21 cellular contexts compared by ENCODE assay signal in the genomic region with DNA sequence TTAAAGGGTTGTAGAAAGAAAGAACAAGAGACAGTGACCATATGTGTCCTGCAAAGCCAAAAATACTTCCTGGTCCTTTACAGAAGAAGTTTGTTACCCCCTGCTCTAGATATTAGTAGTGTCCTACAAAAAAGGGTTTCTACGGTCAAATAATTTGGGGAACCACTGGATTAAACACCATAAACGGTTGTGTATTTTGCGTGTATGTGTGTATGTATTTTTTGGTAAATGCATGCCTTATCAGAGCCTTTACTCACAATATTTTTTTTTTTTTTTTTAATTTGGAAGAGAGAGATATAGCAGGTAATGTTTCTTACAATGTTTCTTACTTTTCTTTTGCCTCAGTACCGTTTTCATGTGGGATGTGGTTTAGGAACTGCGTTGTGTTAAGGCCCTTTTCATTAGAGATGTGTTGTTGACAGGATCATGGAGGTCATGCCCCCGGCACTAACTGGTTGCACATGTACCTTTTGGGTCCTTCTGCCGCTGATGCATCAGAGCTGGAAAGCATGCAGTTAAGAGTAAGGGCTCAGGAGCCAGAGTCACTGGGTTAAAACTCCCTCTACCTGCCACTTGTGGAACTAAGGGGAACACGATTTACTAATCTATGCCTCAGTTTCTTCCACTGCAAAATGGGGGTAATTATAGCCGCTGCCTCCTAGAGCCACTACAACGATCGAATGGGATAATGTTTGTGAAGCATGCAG.
DNase-seq lines count a peak whose midpoint lies in the region; ATAC-seq and TF ChIP-seq lines count a peak whose summit lies in the region.
"Had no signal": no experiment of that assay in that cellular context is flagged by ENCODE, and none has a peak within 500 bp of the region (broad histone marks: within the 10 kb centered on the region; RNA-seq: fewer than 3 reads in every experiment).

No MANE protein-coding gene starts in this region.

- no peaks in the 10 kb centered on the region for H3K9me2 ChIP-seq in Karpas-422 (replicated peaks; ENCODE audit: insufficient read depth, low read length)

- H3K27ac ChIP-seq in Karpas-422 (ENCODE audit: low read length) (no peak overlapping the region), mesenchymal stem cell (ENCODE audit: low read length, poor library complexity, severe bottlenecking) (no peak overlapping the region), lower lobe of right lung (no peak overlapping the region)
- H3K27ac ChIP-seq: cardiac muscle cell had no signal

- H3K4me2 ChIP-seq in Karpas-422 (ENCODE audit: low read depth, low read length, poor library complexity, severe bottlenecking) (no peak overlapping the region), mesenchymal stem cell (ENCODE audit: low read length, poor library complexity, severe bottlenecking) (no peak overlapping the region)

- H3K79me2 ChIP-seq in Karpas-422 (ENCODE audit: low read length) = no peaks in the 10 kb centered on the region

- no peak overlapping the region for H3K18ac ChIP-seq in mesenchymal stem cell (ENCODE audit: low read depth in 1 of 2, low read length in 2 of 2)

- no peak for ATAC-seq in lower lobe of right lung
- no peak for ATAC-seq in GM21717 (IDR thresholded peaks at IDR 0.05; ENCODE audit: unreplicated experiment)
- ATAC-seq: activated CD4-positive, alpha-beta T cell treated with anti-CD3 and anti-CD28 coated beads for 36 hours; Right ventricle myocardium inferior had no signal

- H2BK5ac ChIP-seq in mesenchymal stem cell (ENCODE audit: low read depth, low read length, poor library complexity, severe bottlenecking) = no peak overlapping the region

- peaks cover 2% of the 10 kb centered on the region for H3K27me3 ChIP-seq in GM06990 (replicated peaks; ENCODE audit: control insufficient read depth, insufficient read depth, low read length)
- H3K27me3 ChIP-seq in Karpas-422 (ENCODE audit: low read length) = no peaks in the 10 kb centered on the region
- no peaks in the 10 kb centered on the region for H3K27me3 ChIP-seq in mesenchymal stem cell (ENCODE audit: control insufficient read depth in 1 of 2, insufficient read depth in 1 of 2, low read length in 2 of 2)
- peaks cover 3% of the 10 kb centered on the region for H3K27me3 ChIP-seq in lower lobe of right lung (ENCODE audit: low read depth)
- H3K27me3 ChIP-seq: cardiac muscle cell had no signal

- intact Hi-C loops in lower lobe of right lung (cut with DNase I) = no loop called here

- H4K8ac ChIP-seq in mesenchymal stem cell (ENCODE audit: low read length) = no peak overlapping the region

- no peak overlapping the region for H3K9ac ChIP-seq in Karpas-422 (ENCODE audit: low read length)
- H3K9ac ChIP-seq in mesenchymal stem cell (ENCODE audit: low read length) = peak overlapping the region; percentile 8

- H3K23ac ChIP-seq in mesenchymal stem cell (ENCODE audit: low read length in 2 of 2) = no peak overlapping the region

- H3K4ac ChIP-seq in mesenchymal stem cell (ENCODE audit: low read depth in 1 of 2, low read length in 2 of 2) = no peak overlapping the region

- H3K9me3 ChIP-seq in Karpas-422 (ENCODE audit: low read length) = no peaks in the 10 kb centered on the region
- H3K9me3 ChIP-seq in mesenchymal stem cell (ENCODE audit: control insufficient read depth, low read length) = no peaks in the 10 kb centered on the region
- H3K9me3 ChIP-seq in lower lobe of right lung = no peaks in the 10 kb centered on the region

- no peaks in the 10 kb centered on the region for H4K20me1 ChIP-seq in Karpas-422 (ENCODE audit: insufficient read depth, low read depth, low read length)

- H2AFZ ChIP-seq in Karpas-422 (ENCODE audit: low read length) (no peak overlapping the region), mesenchymal stem cell (ENCODE audit: low read depth, low read length) (no peak overlapping the region)

- DNase-seq in GM06990 (ENCODE audit: extremely low read depth, insufficient read length) (no peak), Karpas-422 (peak; percentile 63), choroid plexus epithelial cell (ENCODE audit: low read depth) (no peak), mesenchymal stem cell (no peak), epidermal melanocyte (ENCODE audit: insufficient read length, low spot score) (no peak), lower lobe of right lung (no peak), activated gamma-delta T cell treated with Interleukin-2 at 50 U/mL for 16 hours (no peak)
- DNase-seq: activated CD4-positive, alpha-beta T cell treated with anti-CD3 and anti-CD28 coated beads for 36 hours; activated CD8-positive, alpha-beta memory T cell treated with anti-CD3 and anti-CD28 coated beads for 24 hours; activated naive CD4-positive, alpha-beta T cell; activated T-cell treated with anti-CD3 and anti-CD28 coated beads, Interleukin-2, amount 50 U/mL, for 24 hours; amniotic stem cell; CD4-positive, alpha-beta memory T cell; DMS153; NCI-H510A treated with DMSO at 0.1 percent for 48 hours; nucleus accumbens; stimulated activated CD4-positive, alpha-beta T cell treated with anti-CD3 and anti-CD28 coated beads, Interleukin-4, amount 100 ng/mL, for 24 hours; stimulated activated naive CD4-positive, alpha-beta T cell treated with Interleukin-2 at 50 U/mL for 16 hours had no signal

- no peak overlapping the region for H3K4me3 ChIP-seq in GM06990 (replicated peaks; ENCODE audit: low read depth, low read length)
- H3K4me3 ChIP-seq in Karpas-422 (ENCODE audit: low read length) = no peak overlapping the region
- H3K4me3 ChIP-seq in choroid plexus epithelial cell (ENCODE audit: low read depth, low read length) = no peak overlapping the region
- H3K4me3 ChIP-seq in mesenchymal stem cell (ENCODE audit: insufficient read depth in 1 of 2, low read depth in 1 of 2, low read length in 2 of 2) = no peak overlapping the region
- no peak overlapping the region for H3K4me3 ChIP-seq in lower lobe of right lung
- H3K4me3 ChIP-seq: cardiac muscle cell had no signal

- H3K79me1 ChIP-seq in mesenchymal stem cell (replicated peaks; ENCODE audit: low read length, poor library complexity, severe bottlenecking) = no peaks in the 10 kb centered on the region

- H2AK5ac ChIP-seq in mesenchymal stem cell (ENCODE audit: low read length, severe bottlenecking) = no peak overlapping the region

- no peak overlapping the region for H2BK12ac ChIP-seq in mesenchymal stem cell (ENCODE audit: low read length in 2 of 2)

- no peak overlapping the region for H2BK15ac ChIP-seq in mesenchymal stem cell (ENCODE audit: low read depth, poor library complexity, severe bottlenecking)

- H3K4me1 ChIP-seq in Karpas-422 (ENCODE audit: low read length) (no peaks in the 10 kb centered on the region), mesenchymal stem cell (ENCODE audit: control insufficient read depth, insufficient read depth, low read depth, low read length) (no peaks in the 10 kb centered on the region), lower lobe of right lung (peaks cover 9% of the 10 kb centered on the region)

- WGBS in mesenchymal stem cell = 66% methylated on average over 6 of the region's 11 CpGs

- no peak overlapping the region for H4K91ac ChIP-seq in mesenchymal stem cell (ENCODE audit: low read length)

- no peaks in the 10 kb centered on the region for H3K36me3 ChIP-seq in GM06990 (ENCODE audit: control insufficient read depth, insufficient read depth, low read length)
- no peaks in the 10 kb centered on the region for H3K36me3 ChIP-seq in Karpas-422 (ENCODE audit: insufficient read depth, low read length)
- no peaks in the 10 kb centered on the region for H3K36me3 ChIP-seq in mesenchymal stem cell (ENCODE audit: control insufficient read depth in 1 of 2, insufficient read depth in 2 of 2, low read depth in 1 of 2, low read length in 2 of 2)
- H3K36me3 ChIP-seq in lower lobe of right lung = no peaks in the 10 kb centered on the region
- H3K36me3 ChIP-seq: cardiac muscle cell had no signal

- TF ChIP-seq CTCF in GM06990 (IDR thresholded peaks at IDR 0.05; ENCODE audit: insufficient read depth, low read length, poor library complexity, severe bottlenecking) (peak; percentile 9), choroid plexus epithelial cell (conservative IDR thresholded peaks at IDR 0.05; ENCODE audit: low read depth, low read length) (peak; percentile 14), lower lobe of right lung (IDR thresholded peaks at IDR 0.05) (no peak)

- no peak overlapping the region for H2BK120ac ChIP-seq in mesenchymal stem cell (ENCODE audit: low read depth, low read length)

- no peak overlapping the region for H3K14ac ChIP-seq in mesenchymal stem cell (ENCODE audit: low read length in 2 of 2)
